Comparison of ENCODE assay signal across 13 cellular contexts in genomic region chr12:122051231-122051876, GRCh38. TPM values are rescaled to one million over a fixed set of nuclear protein-coding genes. Genes with fewer than 3 reads are reported as not detected.
DNase-seq lines count a peak whose midpoint lies in the region; ATAC-seq and TF ChIP-seq lines count a peak whose summit lies in the region.
"Had no signal": no experiment of that assay in that cellular context is flagged by ENCODE, and none has a peak within 500 bp of the region (broad histone marks: within the 10 kb centered on the region; RNA-seq: fewer than 3 reads in every experiment).

No MANE protein-coding gene starts in this region.

- H3K9me3 ChIP-seq in Panc1 (ENCODE audit: control insufficient read depth, insufficient read depth, low read depth, low read length): no peaks in the 10 kb centered on the region
- H3K9me3 ChIP-seq in esophagus muscularis mucosa: no peaks in the 10 kb centered on the region
- H3K9me3 ChIP-seq in liver (ENCODE audit: control insufficient read depth in 4 of 4, low read length in 3 of 4): no peaks in the 10 kb centered on the region
- no peaks in the 10 kb centered on the region for H3K9me3 ChIP-seq in stomach smooth muscle (ENCODE audit: control insufficient read depth in 2 of 2, low read length in 2 of 2)

- no peak overlapping the region for H3K27ac ChIP-seq in Panc1 (ENCODE audit: low read length)
- peak overlapping the region; percentile 63 to 79 (median 76) for H3K27ac ChIP-seq in esophagus muscularis mucosa (replicated peaks in 1 of 4)
- H3K27ac ChIP-seq in liver (ENCODE audit: low read depth in 1 of 2, low read length in 2 of 2): peak overlapping the region; percentile 91 to 93
- peak overlapping the region; percentile 79 for H3K27ac ChIP-seq in stomach smooth muscle (ENCODE audit: low read length)
- H3K27ac ChIP-seq: HL-60 had no signal

- no peaks in the 10 kb centered on the region for H3K36me3 ChIP-seq in Panc1 (ENCODE audit: control insufficient read depth, insufficient read depth, low read length)
- H3K36me3 ChIP-seq in esophagus muscularis mucosa: peaks cover 0 to 30% (median 17%) of the 10 kb centered on the region in 4 donors
- peaks cover 0 to 7% (median 0%) of the 10 kb centered on the region in 4 donors for H3K36me3 ChIP-seq in liver (ENCODE audit: control insufficient read depth in 4 of 4, insufficient read depth in 3 of 4, low read depth in 1 of 4, low read length in 3 of 4)
- peaks cover 0 to 2% of the 10 kb centered on the region in 2 donors for H3K36me3 ChIP-seq in stomach smooth muscle (ENCODE audit: control insufficient read depth in 2 of 2, insufficient read depth in 2 of 2, low read length in 2 of 2)

- H3K9ac ChIP-seq in liver (ENCODE audit: low read depth in 1 of 2, low read length in 2 of 2): peak overlapping the region; percentile 71 to 88
- peak overlapping the region in 1 of 2 donors; percentile 47 for H3K9ac ChIP-seq in stomach smooth muscle (ENCODE audit: low read length in 2 of 2)

- H3K9me3 Mint-ChIP-seq in activated naive CD4-positive, alpha-beta T cell treated with anti-CD3 and anti-CD28 coated beads, Interleukin-2, amount 50 U/mL, for 72 hours: no peaks in the 10 kb centered on the region
- H3K9me3 Mint-ChIP-seq: activated CD8-positive, alpha-beta T cell treated with anti-CD3 and anti-CD28 coated beads for 36 hours; CD8-positive, alpha-beta T cell had no signal

- TF ChIP-seq POLR2A in esophagus muscularis mucosa (IDR thresholded peaks at IDR 0.05; ENCODE audit: low read depth): no peak

- POLR2A ChIA-PET in Panc1 (lab: Charles Lee): interaction anchor here (0.6 kb wide), 1 partner anchor 142 kb away, joined by 3 read pairs; no protein-coding TSS in a partner anchor

- BruUV-seq in Panc1 (replicated peaks; lab: Mats Ljungman, UMichigan): no TSS peak

- ATAC-seq in Panc1: 0 out of 2 replicates have a peak, but pooled peaks have one; percentile 25
- ATAC-seq in GM21526 (IDR thresholded peaks at IDR 0.05; ENCODE audit: low FRiP score, unreplicated experiment): no peak
- no peak for ATAC-seq in GM19035 (IDR thresholded peaks at IDR 0.05; ENCODE audit: unreplicated experiment)
- no peak for ATAC-seq in activated naive CD4-positive, alpha-beta T cell treated with anti-CD3 and anti-CD28 coated beads, Interleukin-2, amount 50 U/mL, for 72 hours
- ATAC-seq: activated CD8-positive, alpha-beta T cell treated with anti-CD3 and anti-CD28 coated beads for 36 hours; CD8-positive, alpha-beta T cell had no signal

- no peaks in the 10 kb centered on the region for H3K36me3 Mint-ChIP-seq in activated naive CD4-positive, alpha-beta T cell treated with anti-CD3 and anti-CD28 coated beads, Interleukin-2, amount 50 U/mL, for 72 hours

- whole genome bisulfite sequencing in esophagus muscularis mucosa: 47% methylated on average over 5 of the region's 14 CpGs
- 16% methylated on average over 14 of the region's 14 CpGs for WGBS in liver

- H3K4me1 ChIP-seq in Panc1 (ENCODE audit: control insufficient read depth, insufficient read depth, low read length) (peaks cover 4% of the 10 kb centered on the region; the same call in 1 of the 2 replicates), esophagus muscularis mucosa (peaks cover 23 to 37% (median 33%) of the 10 kb centered on the region in 4 donors), liver (ENCODE audit: control insufficient read depth in 4 of 4, insufficient read depth in 4 of 4, low read length in 3 of 4) (peaks cover 2 to 41% (median 22%) of the 10 kb centered on the region in 4 donors), stomach smooth muscle (ENCODE audit: control insufficient read depth, insufficient read depth, low read length) (peaks cover 38% of the 10 kb centered on the region)

- in situ Hi-C loops in Panc1 (cut with HindIII; ENCODE audit: low pct_unique_long_range_greater_than_20kb, low sequenced_read_pairs): no loop called here

- no peak for TF ChIP-seq CTCF in Panc1 (IDR thresholded peaks at IDR 0.05)
- no peak for TF ChIP-seq CTCF in esophagus muscularis mucosa (IDR thresholded peaks at IDR 0.05)
- TF ChIP-seq CTCF in liver (IDR thresholded peaks at IDR 0.05; ENCODE audit: low read depth, low read length, missing input control): no peak

- intact Hi-C loops in Panc1 (cut with micrococcal nuclease; ENCODE audit: unreplicated experiment) (loop anchor here (10.0 kb wide), 1 partner anchor 133 kb away; the partner anchor contains the start of gene LRRC43), esophagus muscularis mucosa (cut with DNase I) (no loop called here)

- TF ChIP-seq EP300 in esophagus muscularis mucosa (IDR thresholded peaks at IDR 0.05): no peak

- H3K27me3 ChIP-seq in Panc1 (ENCODE audit: control insufficient read depth, insufficient read depth, low read length) (no peaks in the 10 kb centered on the region), esophagus muscularis mucosa (no peaks in the 10 kb centered on the region), liver (ENCODE audit: control insufficient read depth in 4 of 4, insufficient read depth in 4 of 4, low read length in 3 of 4) (no peaks in the 10 kb centered on the region), stomach smooth muscle (ENCODE audit: control insufficient read depth in 1 of 2, insufficient read depth in 2 of 2, low read length in 2 of 2) (no peaks in the 10 kb centered on the region)

- CTCF ChIA-PET in Panc1 (lab: Charles Lee): interaction anchor here (0.5 to 0.9 kb wide), 3 partner anchors 73 to 278 kb away, joined by 3 read pairs; no protein-coding TSS in a partner anchor

- peak; percentile 33 to 55 for TF ChIP-seq RAD21 in liver (IDR thresholded peaks at IDR 0.05)

- H3K4me3 ChIP-seq in Panc1 (ENCODE audit: low read depth in 2 of 2, low read length in 2 of 2): no peak overlapping the region
- H3K4me3 ChIP-seq in esophagus muscularis mucosa: no peak overlapping the region
- no peak overlapping the region for H3K4me3 ChIP-seq in liver (ENCODE audit: low read depth in 1 of 3, low read length in 3 of 3)
- H3K4me3 ChIP-seq in stomach smooth muscle (ENCODE audit: low read length in 2 of 2): peak overlapping the region in 1 of 2 donors; percentile 35

- DNase-seq in Panc1 (ENCODE audit: low read depth, low spot score): no peak
- no peak for DNase-seq in esophagus muscularis mucosa (ENCODE audit: extremely low spot score)
- DNase-seq in activated CD4-positive, alpha-beta T cell treated with anti-CD3 and anti-CD28 coated beads, Interleukin-2, amount 50 U/mL, for 1 hour: no peak
- DNase-seq in activated naive CD4-positive, alpha-beta T cell treated with anti-CD3 and anti-CD28 coated beads, Interleukin-2, amount 50 U/mL, for 72 hours (ENCODE audit: low spot score in 2 of 2): no peak
- DNase-seq: activated CD8-positive, alpha-beta T cell treated with anti-CD3 and anti-CD28 coated beads for 36 hours; activated gamma-delta T cell treated with Interleukin-2 at 50 U/mL for 16 hours; CD8-positive, alpha-beta T cell; MM.1S had no signal

- no peak overlapping the region for H3K27ac Mint-ChIP-seq in activated naive CD4-positive, alpha-beta T cell treated with anti-CD3 and anti-CD28 coated beads, Interleukin-2, amount 50 U/mL, for 72 hours
- H3K27ac Mint-ChIP-seq: activated CD8-positive, alpha-beta T cell treated with anti-CD3 and anti-CD28 coated beads for 36 hours; CD8-positive, alpha-beta T cell had no signal

TF ChIP-seq in liver, 16 proteins besides CTCF, POLR2A, EP300 and RAD21 (continues in another document):
- TF ChIP-seq MAX (IDR thresholded peaks at IDR 0.05) (peak; percentile 78), HNF4A (conservative IDR thresholded peaks at IDR 0.05) (peak; percentile 73 to 89), RXRA (IDR thresholded peaks at IDR 0.05) (peak; percentile 98), FOXA2 (IDR thresholded peaks at IDR 0.05) (peak; percentile 84), TAF1 (conservative IDR thresholded peaks at IDR 0.05) (no peak), ATF3 (IDR thresholded peaks at IDR 0.05) (peak; percentile 58), EGR1 (IDR thresholded peaks at IDR 0.05; ENCODE audit: low read depth in 2 of 2) (peak in 1 of 2 donors; percentile 61), JUND (IDR thresholded peaks at IDR 0.05) (peak; percentile 55 to 78), HNF4G (IDR thresholded peaks at IDR 0.05) (no peak), ZBTB33 (IDR thresholded peaks at IDR 0.05) (peak; percentile 38), YY1 (IDR thresholded peaks at IDR 0.05) (peak; percentile 64), GABPA (IDR thresholded peaks at IDR 0.05 in 1 of 2, conservative IDR thresholded peaks at IDR 0.05 in 1 of 2) (peak in 1 of 2 donors; percentile 61)

RNA-seq across cellular contexts. Expression of gene MLXIP, which starts 27.2 kb away (rescaled TPM):
- total RNA-seq in Panc1 (2021; ENCODE audit: unreplicated experiment): 124 TPM
- 115 TPM for polyA plus RNA-seq in Panc1 (2012; ENCODE audit: insufficient read length)
- 10 to 100 TPM; 33.8 to 82.2 (median 50.9) TPM for total RNA-seq in esophagus muscularis mucosa
- total RNA-seq in liver: 10 to 100 TPM; 10.6 to 19.5 TPM
- polyA plus RNA-seq in liver: 10 to 100 TPM; 10.6 to 11.4 TPM
- 10 to 100 TPM; 34.9 to 36.0 TPM for total RNA-seq in activated naive CD4-positive, alpha-beta T cell treated with anti-CD3 and anti-CD28 coated beads, Interleukin-2, amount 50 U/mL, for 72 hours

RNA-seq across cellular contexts. Expression of gene BCL7A, which starts 29.7 kb away (rescaled TPM):
- 14.5 TPM for total RNA-seq in Panc1 (2021; ENCODE audit: unreplicated experiment)
- 15.1 TPM for polyA plus RNA-seq in Panc1 (2012; ENCODE audit: insufficient read length)
- total RNA-seq in esophagus muscularis mucosa: 10 to 100 TPM in 1 of 4 donors, 1 to 10 TPM in 3; 2.9 to 10.1 (median 6.3) TPM
- 1 to 10 TPM; 5.9 to 8.3 TPM for total RNA-seq in liver
- 1 to 10 TPM; 3.5 to 4.0 TPM for polyA plus RNA-seq in liver
- 1 to 10 TPM; 3.3 to 5.8 TPM for total RNA-seq in activated naive CD4-positive, alpha-beta T cell treated with anti-CD3 and anti-CD28 coated beads, Interleukin-2, amount 50 U/mL, for 72 hours
